ENCODE assay signal across 10 cellular contexts in the genomic region with DNA sequence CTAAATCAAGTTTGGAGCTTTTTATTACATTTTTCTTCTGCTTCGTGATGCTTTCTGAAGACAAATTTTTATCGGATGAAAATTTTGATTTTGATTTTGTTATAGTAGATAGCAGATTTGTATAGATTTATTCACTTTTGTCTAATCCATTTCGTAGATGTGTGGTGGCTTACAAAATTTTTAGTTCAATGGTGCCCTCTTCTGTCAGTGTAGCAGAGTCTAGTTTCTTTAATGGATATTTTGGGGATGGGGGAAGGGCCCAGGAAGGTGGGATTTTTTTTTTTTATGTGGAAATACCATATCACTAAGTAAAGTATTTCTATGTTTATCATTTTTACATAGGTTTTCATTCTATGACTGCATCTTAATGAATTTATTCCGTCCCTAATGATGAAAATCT.
A peak's percentile ranks its signal among the peaks of the same experiment; 100 is the strongest.
DNase-seq lines count a peak whose midpoint lies in the region; ATAC-seq, FAIRE-seq and TF ChIP-seq lines count a peak whose summit lies in the region.
"Had no signal": no experiment of that assay in that cellular context is flagged by ENCODE, and none has a peak within 500 bp of the region (broad histone marks: within the 10 kb centered on the region; RNA-seq: fewer than 3 reads in every experiment).

No MANE protein-coding gene starts in this region.

- no peaks in the 10 kb centered on the region for H3K4me1 ChIP-seq in pancreas

- DNase-seq in DMS53 (lab: John Stamatoyannopoulos, UW) (peak; percentile 1), DMS53 treated with DMSO at 0.1 percent for 48 hours (lab: John Stamatoyannopoulos, UW; ENCODE audit: unreplicated experiment) (no peak), NOMO-1 treated with dmso at 0.1 percent for 144 hours (lab: John Stamatoyannopoulos, UW; ENCODE audit: unreplicated experiment) (peak; percentile 17), endothelial cell (ENCODE audit: low spot score) (peak; percentile 6), pancreas (no peak), middle frontal gyrus (ENCODE audit: extremely low spot score, low spot score) (no peak)

- TF ChIP-seq CTCF in endothelial cell (IDR thresholded peaks at IDR 0.05; ENCODE audit: unreplicated experiment) (no peak), pancreas (IDR thresholded peaks at IDR 0.05) (no peak)

- H3K9me3 Mint-ChIP-seq in endothelial cell (ENCODE audit: unreplicated experiment): no peaks in the 10 kb centered on the region

- H3K36me3 Mint-ChIP-seq in endothelial cell (ENCODE audit: low read depth, unreplicated experiment): no peaks in the 10 kb centered on the region

- WGBS in pancreas, 2 donors: 48 to 61% methylated on average over 4 of the region's 4 CpGs

- ATAC-seq in pancreas (no peak), HG03108 (IDR thresholded peaks at IDR 0.05; ENCODE audit: unreplicated experiment) (no peak), GM18867 (IDR thresholded peaks at IDR 0.05; ENCODE audit: unreplicated experiment) (no peak)

- H3K27me3 ChIP-seq in pancreas: no peaks in the 10 kb centered on the region
- H3K27me3 ChIP-seq: BLaER1 had no signal

- no peak overlapping the region for H3K4me3 ChIP-seq in pancreas
- H3K4me3 ChIP-seq: BLaER1, SK-N-MC had no signal

- no peaks in the 10 kb centered on the region for H3K36me3 ChIP-seq in pancreas
- H3K36me3 ChIP-seq: BLaER1 had no signal

- H3K4me1 Mint-ChIP-seq in endothelial cell (ENCODE audit: unreplicated experiment): peaks cover 15% of the 10 kb centered on the region

- peaks cover 1% of the 10 kb centered on the region for H3K27me3 Mint-ChIP-seq in endothelial cell (ENCODE audit: unreplicated experiment)

- no peak overlapping the region for H3K27ac ChIP-seq in pancreas
- H3K27ac ChIP-seq: BLaER1, SK-N-MC had no signal

- peak; percentile 59 for FAIRE-seq in pancreas (lab: Jason Lieb, UNC)

- no peaks in the 10 kb centered on the region for H3K9me3 ChIP-seq in pancreas
- H3K9me3 ChIP-seq: BLaER1 had no signal

- no peak overlapping the region for H3K4me3 Mint-ChIP-seq in endothelial cell (ENCODE audit: unreplicated experiment)

- intact Hi-C loops in pancreas (cut with DNase I): no loop called here

- no peak overlapping the region for H3K27ac Mint-ChIP-seq in endothelial cell (ENCODE audit: unreplicated experiment)

Comparison
In these comparisons a context has a peak if more than half of its experiments do, and no peak if none do; other contexts are left out.
1. DNase-seq: peak in DMS53 (single experiment), NOMO-1 treated with dmso at 0.1 percent for 144 hours (single experiment) and endothelial cell (single experiment); none in DMS53 treated with DMSO at 0.1 percent for 48 hours (single experiment), pancreas (0 of 6) and middle frontal gyrus (single experiment).